13 cellular contexts compared by ENCODE assay signal in the genomic region with DNA sequence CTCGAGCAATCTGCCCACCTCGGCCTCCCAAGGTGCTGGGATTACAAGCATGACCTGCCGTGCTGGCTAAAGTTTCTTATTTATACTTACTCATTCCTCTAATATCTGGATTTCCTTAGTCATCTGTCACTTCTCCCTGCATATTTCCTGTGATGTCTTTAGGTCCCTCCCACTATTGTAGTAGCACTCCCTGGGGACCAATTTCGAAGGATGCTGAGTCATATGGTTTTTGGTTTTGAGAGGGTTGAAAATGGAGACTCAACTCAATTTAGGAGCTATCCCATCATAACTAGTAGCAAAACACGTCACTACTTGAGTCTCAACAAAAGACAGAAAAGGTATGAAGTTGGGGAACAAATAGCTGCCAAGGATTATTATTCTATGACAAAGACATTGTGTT. TPM values are rescaled to one million over a fixed set of nuclear protein-coding genes. Genes with fewer than 3 reads are reported as not detected.
DNase-seq lines count a peak whose midpoint lies in the region; ATAC-seq and TF ChIP-seq lines count a peak whose summit lies in the region.
"Had no signal": no experiment of that assay in that cellular context is flagged by ENCODE, and none has a peak within 500 bp of the region (broad histone marks: within the 10 kb centered on the region; RNA-seq: fewer than 3 reads in every experiment).

No MANE protein-coding gene starts in this region.

- H3K4me1 ChIP-seq in BE2C (no peaks in the 10 kb centered on the region), GM23338 (ENCODE audit: insufficient read depth) (no peaks in the 10 kb centered on the region), body of pancreas (no peaks in the 10 kb centered on the region)
- H3K4me1 ChIP-seq: Peyer's patch had no signal

- peak; percentile 37 for DNase-seq in BE2C
- DNase-seq in GM23338 (ENCODE audit: low spot score), result no peak
- DNase-seq in SK-N-MC (ENCODE audit: low read depth, low spot score), result no peak
- peak; percentile 95 for DNase-seq in fibroblast of mammary gland (ENCODE audit: low read depth)
- no peak for DNase-seq in SHP77 (lab: John Stamatoyannopoulos, UW)
- no peak for DNase-seq in NCI-H748 (lab: John Stamatoyannopoulos, UW; ENCODE audit: unreplicated experiment)
- no peak for DNase-seq in NCI-H510A treated with DMSO at 0.1 percent for 48 hours (lab: John Stamatoyannopoulos, UW)
- DNase-seq in body of pancreas, result no peak
- DNase-seq: activated CD8-positive, alpha-beta T cell treated with anti-CD3 and anti-CD28 coated beads, Interleukin-2, amount 10 ng/mL, durations not matched to agents 7 days and 5 days; DMS79 treated with DMSO at 0.1 percent for 48 hours; Kasumi-1; occipital lobe; Peyer's patch had no signal

- peaks cover 53% of the 10 kb centered on the region for H3K36me3 Mint-ChIP-seq in GM23338 (ENCODE audit: low read depth)

- no peaks in the 10 kb centered on the region for H3K9me2 ChIP-seq in GM23338 (ENCODE audit: insufficient read depth)

- ATAC-seq in GM23338, result no peak
- ATAC-seq in body of pancreas, result no peak

- peaks cover 3% of the 10 kb centered on the region for H3K27me3 Mint-ChIP-seq in GM23338 (ENCODE audit: insufficient read depth, low read depth, poor library complexity)

- no peak overlapping the region for H3K4me2 ChIP-seq in GM23338

- no peak overlapping the region for H2AFZ ChIP-seq in GM23338

- peaks cover 2% of the 10 kb centered on the region; the same call in 2 of the 3 replicates for H3K4me1 Mint-ChIP-seq in GM23338

- no peak for TF ChIP-seq POLR2A in body of pancreas (IDR thresholded peaks at IDR 0.05)

- TF ChIP-seq CTCF in BE2C (IDR thresholded peaks at IDR 0.05; ENCODE audit: low read depth, low read length) (no peak), GM23338 (conservative IDR thresholded peaks at IDR 0.05; ENCODE audit: low read depth in 2 of 2) (no peak), fibroblast of mammary gland (conservative IDR thresholded peaks at IDR 0.05; ENCODE audit: control insufficient read depth, insufficient read depth, low read depth, low read length) (no peak), body of pancreas (IDR thresholded peaks at IDR 0.05) (no peak)

- no peak overlapping the region for H3K9ac ChIP-seq in SK-N-MC (ENCODE audit: insufficient read length)

- H3K9me3 ChIP-seq in BE2C (no peaks in the 10 kb centered on the region), SK-N-MC (ENCODE audit: low read depth, low read length) (no peaks in the 10 kb centered on the region), body of pancreas (no peaks in the 10 kb centered on the region)
- H3K9me3 ChIP-seq: Peyer's patch had no signal

- H3K9me3 Mint-ChIP-seq in GM23338, result no peaks in the 10 kb centered on the region

- H3F3A ChIP-seq in GM23338 (replicated peaks; ENCODE audit: low read depth), result no peaks in the 10 kb centered on the region

- H3K79me2 ChIP-seq in GM23338 (replicated peaks; ENCODE audit: insufficient read depth), result no peaks in the 10 kb centered on the region

- intact Hi-C loops in body of pancreas (cut with DNase I), result no loop called here

- H3K4me3 ChIP-seq in BE2C (ENCODE audit: low read depth, low read length), result no peak overlapping the region
- no peak overlapping the region for H3K4me3 ChIP-seq in GM23338
- H3K4me3 ChIP-seq in SK-N-MC, result peak overlapping the region; percentile 34; the same call in 1 of the 2 replicates
- no peak overlapping the region for H3K4me3 ChIP-seq in fibroblast of mammary gland (ENCODE audit: control insufficient read depth, low read depth, low read length)
- H3K4me3 ChIP-seq in body of pancreas, result no peak overlapping the region
- H3K4me3 ChIP-seq: Peyer's patch had no signal

- H3K27ac Mint-ChIP-seq in GM23338, result peak overlapping the region; percentile 73
- H3K27ac Mint-ChIP-seq: activated CD8-positive, alpha-beta T cell treated with anti-CD3 and anti-CD28 coated beads, Interleukin-2, amount 10 ng/mL, durations not matched to agents 7 days and 5 days had no signal

- H3K27me3 ChIP-seq in BE2C (no peaks in the 10 kb centered on the region), GM23338 (ENCODE audit: insufficient read depth) (no peaks in the 10 kb centered on the region), body of pancreas (no peaks in the 10 kb centered on the region)
- H3K27me3 ChIP-seq: Peyer's patch had no signal

- H3K4me3 Mint-ChIP-seq in GM23338, result no peak overlapping the region
- H3K4me3 Mint-ChIP-seq: activated CD8-positive, alpha-beta T cell treated with anti-CD3 and anti-CD28 coated beads, Interleukin-2, amount 10 ng/mL, durations not matched to agents 7 days and 5 days had no signal

- H4K20me1 ChIP-seq in GM23338 (replicated peaks; ENCODE audit: insufficient read depth), result 0 out of 2 replicates have a peak, but pooled peaks cover 3% of the 10 kb centered on the region

- H3K27ac ChIP-seq in GM23338 (ENCODE audit: low read depth), result no peak overlapping the region
- H3K27ac ChIP-seq in SK-N-MC, result peak overlapping the region; percentile 84
- no peak overlapping the region for H3K27ac ChIP-seq in body of pancreas
- H3K27ac ChIP-seq: Peyer's patch had no signal

- WGBS in body of pancreas, 2 donors, result 77 to 88% methylated on average over 5 of the region's 5 CpGs

- no peaks in the 10 kb centered on the region for H3K36me3 ChIP-seq in BE2C
- H3K36me3 ChIP-seq in GM23338 (ENCODE audit: insufficient read depth), result peaks cover 13% of the 10 kb centered on the region; the same call in 1 of the 2 replicates
- H3K36me3 ChIP-seq in SK-N-MC (ENCODE audit: insufficient read depth, low read length), result peaks cover 72% of the 10 kb centered on the region
- peaks cover 0 to 12% of the 10 kb centered on the region in 2 donors for H3K36me3 ChIP-seq in body of pancreas (replicated peaks in 1 of 2; ENCODE audit: insufficient read depth in 1 of 2, low read depth in 2 of 2)

TF ChIP-seq in GM23338, 12 proteins besides CTCF, POLR2A, EP300 and RAD21 (continues in another document):
- TF ChIP-seq ZNF331 (CRISPR knock-in tag; IDR thresholded peaks at IDR 0.05; ENCODE audit: low read depth), result no peak
- TF ChIP-seq NANOG (IDR thresholded peaks at IDR 0.05; ENCODE audit: borderline replicate concordance), result no peak
- no peak for TF ChIP-seq ZNF462 (CRISPR knock-in tag; IDR thresholded peaks at IDR 0.05)
- no peak for TF ChIP-seq POLR2AphosphoS5 (IDR thresholded peaks at IDR 0.05; ENCODE audit: low read depth)
- no peak for TF ChIP-seq STAT1 (IDR thresholded peaks at IDR 0.05; ENCODE audit: unreplicated experiment)
- TF ChIP-seq JUNB (IDR thresholded peaks at IDR 0.05; ENCODE audit: unreplicated experiment), result no peak

RNA-seq across cellular contexts. Expression of gene MCUR1, which starts 20.2 kb away (rescaled TPM):
- polyA plus RNA-seq in BE2C (2012; ENCODE audit: insufficient read depth, insufficient read length, low read depth), result 19.0 TPM
- total RNA-seq in GM23338 (2014; rRNA removed; shearing (Covaris generic)), result 20.3 and 21.0 TPM in 2 replicates
- 63.5 and 65.3 TPM in 2 replicates for polyA plus RNA-seq in GM23338 (2016; fragmentation: Nextera tagmentation; extraction: Ambion mirVana)
- total RNA-seq in body of pancreas, result 10 to 100 TPM; 10.4 to 20.8 TPM

Comparison
In these comparisons a context has a peak if more than half of its experiments do, and no peak if none do; other contexts are left out.
1. DNase-seq: peak in BE2C (single experiment) and fibroblast of mammary gland (single experiment); none in GM23338 (single experiment), SK-N-MC (single experiment), SHP77 (0 of 2), NCI-H748 (single experiment), NCI-H510A treated with DMSO at 0.1 percent for 48 hours (single experiment) and body of pancreas (0 of 4).